8 cellular contexts compared by ENCODE assay signal in genomic region chr9:128249914-128250838, GRCh38. TPM values are rescaled to one million over a fixed set of nuclear protein-coding genes. Genes with fewer than 3 reads are reported as not detected.
DNase-seq lines count a peak whose midpoint lies in the region; ATAC-seq and TF ChIP-seq lines count a peak whose summit lies in the region.

No MANE protein-coding gene starts in this region.

- peak overlapping the region; percentile 74 for H3K4me3 Mint-ChIP-seq in activated naive CD4-positive, alpha-beta T cell treated with anti-CD3 and anti-CD28 coated beads, Interleukin-2, amount 10 ng/mL, durations not matched to agents 7 days and 5 days
- peak overlapping the region; percentile 65 for H3K4me3 Mint-ChIP-seq in progenitor cell of endocrine pancreas (ENCODE audit: low read depth)

- peak; percentile 74 for DNase-seq in AG08395 (ENCODE audit: low spot score)
- peak; percentile 65 for DNase-seq in SK-MEL-5 (ENCODE audit: low read depth, low spot score)
- DNase-seq in activated naive CD4-positive, alpha-beta T cell treated with anti-CD3 and anti-CD28 coated beads, Interleukin-2, amount 10 ng/mL, durations not matched to agents 7 days and 5 days: peak; percentile 98
- peak; percentile 96 for DNase-seq in germinal center (ENCODE audit: low spot score)
- DNase-seq in progenitor cell of endocrine pancreas (ENCODE audit: low spot score, unreplicated experiment): peak; percentile 92
- DNase-seq in ureter (ENCODE audit: low spot score): peak; percentile 94

- ATAC-seq in GM18909 (IDR thresholded peaks at IDR 0.05; ENCODE audit: poor library complexity, unreplicated experiment) (peak; percentile 84), HG03196 (IDR thresholded peaks at IDR 0.05; ENCODE audit: unreplicated experiment) (peak; percentile 90)

- peaks cover 17% of the 10 kb centered on the region for H3K4me1 Mint-ChIP-seq in activated naive CD4-positive, alpha-beta T cell treated with anti-CD3 and anti-CD28 coated beads, Interleukin-2, amount 10 ng/mL, durations not matched to agents 7 days and 5 days
- H3K4me1 Mint-ChIP-seq in progenitor cell of endocrine pancreas (ENCODE audit: low read depth): peaks cover 5% of the 10 kb centered on the region

- no peak overlapping the region for H3K27ac Mint-ChIP-seq in activated naive CD4-positive, alpha-beta T cell treated with anti-CD3 and anti-CD28 coated beads, Interleukin-2, amount 10 ng/mL, durations not matched to agents 7 days and 5 days
- H3K27ac Mint-ChIP-seq in progenitor cell of endocrine pancreas: peak overlapping the region; percentile 56

- peaks cover 87% of the 10 kb centered on the region for H3K27me3 Mint-ChIP-seq in activated naive CD4-positive, alpha-beta T cell treated with anti-CD3 and anti-CD28 coated beads, Interleukin-2, amount 10 ng/mL, durations not matched to agents 7 days and 5 days
- H3K27me3 Mint-ChIP-seq in progenitor cell of endocrine pancreas: peaks cover 40% of the 10 kb centered on the region

- no peaks in the 10 kb centered on the region for H3K9me3 Mint-ChIP-seq in activated naive CD4-positive, alpha-beta T cell treated with anti-CD3 and anti-CD28 coated beads, Interleukin-2, amount 10 ng/mL, durations not matched to agents 7 days and 5 days
- H3K9me3 Mint-ChIP-seq in progenitor cell of endocrine pancreas (ENCODE audit: low read depth): no peaks in the 10 kb centered on the region

- in situ Hi-C loops in SK-MEL-5 (cut with HindIII; ENCODE audit: low pct_unique_long_range_greater_than_20kb, low sequenced_read_pairs): no loop called here

- CTCF ChIA-PET in activated naive CD4-positive, alpha-beta T cell treated with anti-CD3 and anti-CD28 coated beads, Interleukin-2, amount 10 ng/mL, durations not matched to agents 7 days and 5 days (lab: Charles Lee): interaction anchor here (0.8 to 1.0 kb wide), 4 partner anchors 11 to 125 kb away, joined by 3 read pairs; no protein-coding TSS in a partner anchor

- no peaks in the 10 kb centered on the region for H3K36me3 Mint-ChIP-seq in activated naive CD4-positive, alpha-beta T cell treated with anti-CD3 and anti-CD28 coated beads, Interleukin-2, amount 10 ng/mL, durations not matched to agents 7 days and 5 days
- peaks cover 3% of the 10 kb centered on the region for H3K36me3 Mint-ChIP-seq in progenitor cell of endocrine pancreas (ENCODE audit: insufficient read depth)

- TF ChIP-seq CTCF in progenitor cell of endocrine pancreas (IDR thresholded peaks at IDR 0.05; ENCODE audit: unreplicated experiment): no peak

RNA-seq across cellular contexts. Expression of gene GOLGA2, which starts 25.6 kb away (rescaled TPM):
- 73.6 and 75.3 TPM in 2 replicates for total RNA-seq in SK-MEL-5 (2014; rRNA removed; shearing (Covaris generic))
- 133 and 157 TPM in 2 replicates for polyA plus RNA-seq in SK-MEL-5 (2015; cell fraction: cytosol; rRNA removed)
- 86.7 and 113 TPM in 2 replicates for polyA plus RNA-seq in SK-MEL-5 (2015; cell fraction: nucleus; rRNA removed)
- total RNA-seq in progenitor cell of endocrine pancreas: 87.0 and 108 TPM in 2 replicates
- 125 TPM for total RNA-seq in ureter

RNA-seq across cellular contexts. Expression of gene SWI5, which starts 25.9 kb away (rescaled TPM):
- total RNA-seq in SK-MEL-5 (2014; rRNA removed; shearing (Covaris generic)): 39.2 and 42.2 TPM in 2 replicates
- 44.3 and 51.4 TPM in 2 replicates for polyA plus RNA-seq in SK-MEL-5 (2015; cell fraction: cytosol; rRNA removed)
- 4.1 and 14.3 TPM in 2 replicates for polyA plus RNA-seq in SK-MEL-5 (2015; cell fraction: nucleus; rRNA removed)
- total RNA-seq in progenitor cell of endocrine pancreas: 18.8 and 20.7 TPM in 2 replicates
- 21.9 TPM for total RNA-seq in ureter

RNA-seq across cellular contexts. Expression of gene DNM1, which starts 47.0 kb away (rescaled TPM):
- 0.48 and 0.61 TPM in 2 replicates for total RNA-seq in SK-MEL-5 (2014; rRNA removed; shearing (Covaris generic))
- 0.85 and 0.98 TPM in 2 replicates for polyA plus RNA-seq in SK-MEL-5 (2015; cell fraction: cytosol; rRNA removed)
- polyA plus RNA-seq in SK-MEL-5 (2015; cell fraction: nucleus; rRNA removed): 5.4 and 6.4 TPM in 2 replicates
- 34.1 and 38.0 TPM in 2 replicates for total RNA-seq in progenitor cell of endocrine pancreas
- total RNA-seq in ureter: 31.4 TPM

RNA-seq across cellular contexts. Expression of gene CIZ1, which starts 58.8 kb away (rescaled TPM):
- total RNA-seq in SK-MEL-5 (2014; rRNA removed; shearing (Covaris generic)): 19.8 and 24.9 TPM in 2 replicates
- 90.0 and 122 TPM in 2 replicates for polyA plus RNA-seq in SK-MEL-5 (2015; cell fraction: cytosol; rRNA removed)
- polyA plus RNA-seq in SK-MEL-5 (2015; cell fraction: nucleus; rRNA removed): 143 and 175 TPM in 2 replicates
- total RNA-seq in progenitor cell of endocrine pancreas: 155 and 164 TPM in 2 replicates
- 134 TPM for total RNA-seq in ureter

Comparison
In these comparisons a context has a peak if more than half of its experiments do, and no peak if none do; other contexts are left out.
1. Peak in every context shown above with its lines: DNase-seq and ATAC-seq.
2. RNA of gene DNM1, which starts 47.0 kb away (total RNA-seq): 34.1 to 38.0 TPM in progenitor cell of endocrine pancreas and 31.4 TPM in ureter (single experiment); 0.48 to 0.61 TPM in SK-MEL-5; every median in the first group is over 10 times any median in the second.